Comparison of ENCODE assay signal across 30 cellular contexts in genomic region chr13:113745059-113745458, GRCh38.
"Had no signal": no experiment of that assay in that cellular context is flagged by ENCODE, and none has a peak within 500 bp of the region (broad histone marks: within the 10 kb centered on the region; RNA-seq: fewer than 3 reads in every experiment).

No MANE protein-coding gene starts in this region.

- H3K4me1 ChIP-seq: esophagus muscularis mucosa, foreskin keratinocyte, gastrocnemius medialis had no signal

- DNase-seq: activated B cell treated with CpG ODN at 0.5 μM for 24 hours; activated CD4-positive, alpha-beta T cell treated with anti-CD3 and anti-CD28 coated beads for 48 hours; activated CD4-positive, alpha-beta T cell treated with anti-CD3 and anti-CD28 coated beads, Interleukin-2, amount 50 U/mL, for 1 hour; activated CD4-positive, alpha-beta T cell treated with anti-CD3 and anti-CD28 coated beads, Interleukin-2, amount 50 U/mL, for 48 hours; activated CD8-positive, alpha-beta memory T cell treated with anti-CD3 and anti-CD28 coated beads for 24 hours; activated CD8-positive, alpha-beta T cell treated with anti-CD3 and anti-CD28 coated beads for 36 hours; activated effector memory CD4-positive, alpha-beta T cell treated with Interleukin-2 at 50 U/mL for 16 hours; activated gamma-delta T cell treated with Interleukin-2 at 50 U/mL for 16 hours; activated naive CD4-positive, alpha-beta T cell treated with anti-CD3 and anti-CD28 coated beads for 36 hours; activated naive CD8-positive, alpha-beta T cell treated with anti-CD3 and anti-CD28 coated beads, Interleukin-2, amount 10 ng/mL, durations not matched to agents 7 days and 5 days; activated T-cell treated with anti-CD3 and anti-CD28 coated beads, Interleukin-2, amount 50 U/mL, for 4 hours; brain microvascular endothelial cell; effector memory CD4-positive, alpha-beta T cell; endodermal cell; erythroblast; foreskin keratinocyte; gastrocnemius medialis; T-cell; T1000; WERI-Rb-1 had no signal

- H3K27ac Mint-ChIP-seq: activated B cell treated with CpG ODN at 0.5 μM for 24 hours; activated CD8-positive, alpha-beta T cell treated with anti-CD3 and anti-CD28 coated beads for 36 hours; activated naive CD4-positive, alpha-beta T cell treated with anti-CD3 and anti-CD28 coated beads for 36 hours; activated naive CD4-positive, alpha-beta T cell treated with anti-CD3 and anti-CD28 coated beads, Interleukin-2, amount 50 U/mL, for 72 hours; activated naive CD8-positive, alpha-beta T cell treated with anti-CD3 and anti-CD28 coated beads, Interleukin-2, amount 10 ng/mL, durations not matched to agents 7 days and 5 days; activated T-helper 17 cell treated with anti-CD3 and anti-CD28 coated beads, Interleukin-2, amount 50 U/mL, for 72 hours; dendritic cell treated with granulocyte-macrophage colony-stimulating factor and Interleukin-4, amounts not matched to agents 40 ng/mL and 50 ng/mL, for 4 days; endodermal cell; T-cell; T-helper 1 cell treated with Interleukin-12 subunit alpha and Interleukin-12 subunit beta and Interleukin-4 antibody, amounts not matched to agents 30 μg/mL and 1 μg/mL, for 36 hours; T-helper 2 cell treated with Interferon-gamma antibody and Interleukin-4, amounts not matched to agents 5 μg/mL and 100 μg/mL, for 36 hours had no signal

- H3K4me3 ChIP-seq: coronary artery, dorsolateral prefrontal cortex, esophagus muscularis mucosa, gastrocnemius medialis had no signal

- H3K27me3 ChIP-seq: dorsolateral prefrontal cortex, gastrocnemius medialis had no signal

- H3K27ac ChIP-seq: brain microvascular endothelial cell, coronary artery, dorsolateral prefrontal cortex, esophagus muscularis mucosa, foreskin keratinocyte, gastrocnemius medialis, WERI-Rb-1 had no signal

- H3K4me1 Mint-ChIP-seq: activated T-helper 17 cell treated with anti-CD3 and anti-CD28 coated beads, Interleukin-2, amount 50 U/mL, for 72 hours; endodermal cell had no signal

- H3K36me3 Mint-ChIP-seq: activated naive CD4-positive, alpha-beta T cell treated with anti-CD3 and anti-CD28 coated beads, Interleukin-2, amount 50 U/mL, for 72 hours; activated naive CD8-positive, alpha-beta T cell treated with anti-CD3 and anti-CD28 coated beads, Interleukin-2, amount 10 ng/mL, durations not matched to agents 7 days and 5 days; T-cell had no signal

- H3K36me3 ChIP-seq: brain microvascular endothelial cell, esophagus muscularis mucosa, gastrocnemius medialis, WERI-Rb-1 had no signal

- ATAC-seq: activated CD4-positive, CD25-positive, alpha-beta regulatory T cell treated with anti-CD3 and anti-CD28 coated beads, Interleukin-2, amount 50 U/mL, for 24 hours; activated CD8-positive, alpha-beta T cell treated with anti-CD3 and anti-CD28 coated beads for 36 hours; activated naive CD4-positive, alpha-beta T cell treated with anti-CD3 and anti-CD28 coated beads, Interleukin-2, amount 50 U/mL, for 72 hours; activated T-cell treated with anti-CD3 and anti-CD28 coated beads, Interleukin-2, amount 50 U/mL, for 4 hours; activated T-helper 17 cell treated with anti-CD3 and anti-CD28 coated beads, Interleukin-2, amount 50 U/mL, for 72 hours; foreskin keratinocyte; gastrocnemius medialis; T-cell had no signal

- H3K9me3 Mint-ChIP-seq: activated B cell treated with CpG ODN at 0.5 μM for 24 hours; activated CD8-positive, alpha-beta T cell treated with anti-CD3 and anti-CD28 coated beads for 36 hours; activated naive CD4-positive, alpha-beta T cell treated with anti-CD3 and anti-CD28 coated beads for 36 hours; activated naive CD4-positive, alpha-beta T cell treated with anti-CD3 and anti-CD28 coated beads, Interleukin-2, amount 50 U/mL, for 72 hours; activated naive CD8-positive, alpha-beta T cell treated with anti-CD3 and anti-CD28 coated beads, Interleukin-2, amount 10 ng/mL, durations not matched to agents 7 days and 5 days; activated T-cell treated with anti-CD3 and anti-CD28 coated beads, Interleukin-2, amount 50 U/mL, for 4 hours; activated T-helper 17 cell treated with anti-CD3 and anti-CD28 coated beads, Interleukin-2, amount 50 U/mL, for 72 hours; central memory CD8-positive, alpha-beta T cell; dendritic cell treated with granulocyte-macrophage colony-stimulating factor and Interleukin-4, amounts not matched to agents 40 ng/mL and 50 ng/mL, for 4 days; endodermal cell; T-cell; T-helper 1 cell treated with Interleukin-12 subunit alpha and Interleukin-12 subunit beta and Interleukin-4 antibody, amounts not matched to agents 30 μg/mL and 1 μg/mL, for 36 hours; T-helper 2 cell treated with Interferon-gamma antibody and Interleukin-4, amounts not matched to agents 5 μg/mL and 100 μg/mL, for 36 hours had no signal

- H3K4me3 Mint-ChIP-seq: activated B cell treated with CpG ODN at 0.5 μM for 24 hours; activated CD8-positive, alpha-beta T cell treated with anti-CD3 and anti-CD28 coated beads for 36 hours; activated naive CD4-positive, alpha-beta T cell treated with anti-CD3 and anti-CD28 coated beads for 36 hours; activated naive CD8-positive, alpha-beta T cell treated with anti-CD3 and anti-CD28 coated beads, Interleukin-2, amount 10 ng/mL, durations not matched to agents 7 days and 5 days; activated T-cell treated with anti-CD3 and anti-CD28 coated beads, Interleukin-2, amount 50 U/mL, for 4 hours; activated T-helper 17 cell treated with anti-CD3 and anti-CD28 coated beads, Interleukin-2, amount 50 U/mL, for 72 hours; central memory CD8-positive, alpha-beta T cell; dendritic cell treated with granulocyte-macrophage colony-stimulating factor and Interleukin-4, amounts not matched to agents 40 ng/mL and 50 ng/mL, for 4 days; endodermal cell; T-cell; T-helper 1 cell treated with Interleukin-12 subunit alpha and Interleukin-12 subunit beta and Interleukin-4 antibody, amounts not matched to agents 30 μg/mL and 1 μg/mL, for 36 hours; T-helper 2 cell treated with Interferon-gamma antibody and Interleukin-4, amounts not matched to agents 5 μg/mL and 100 μg/mL, for 36 hours had no signal

- H3K9me3 ChIP-seq: esophagus muscularis mucosa, gastrocnemius medialis had no signal
